ENCODE assay signal across 20 cellular contexts in the genomic region with DNA sequence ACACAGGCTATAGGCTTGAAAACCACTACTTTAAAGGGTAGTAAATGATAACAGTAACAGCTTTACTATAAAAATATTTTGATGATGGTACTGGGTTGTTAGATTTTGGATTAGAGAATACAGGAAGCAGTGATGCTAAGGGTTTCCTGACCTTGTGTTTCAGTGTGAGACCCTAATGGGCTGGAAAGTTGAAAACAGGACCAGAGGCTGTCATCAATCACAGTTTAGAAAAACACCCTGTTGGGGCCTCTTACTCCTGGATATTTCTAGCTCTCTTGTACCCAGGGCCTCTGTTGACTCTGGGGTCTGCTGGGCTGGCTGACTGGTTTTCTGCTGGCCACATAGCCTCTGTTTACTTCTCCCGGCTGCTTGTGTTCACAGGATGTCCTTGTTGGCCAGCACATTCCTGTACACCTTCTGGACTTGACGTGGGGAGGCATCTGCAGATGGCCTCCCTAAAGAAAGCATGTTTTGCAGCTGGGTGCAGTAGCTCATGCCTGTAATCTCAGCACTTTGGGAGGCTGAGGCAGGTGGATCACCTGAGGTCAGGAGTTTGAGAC. TPM values are rescaled to one million over a fixed set of nuclear protein-coding genes. Genes with fewer than 3 reads are reported as not detected.
DNase-seq lines count a peak whose midpoint lies in the region; ATAC-seq, FAIRE-seq and TF ChIP-seq lines count a peak whose summit lies in the region.
"Had no signal": no experiment of that assay in that cellular context is flagged by ENCODE, and none has a peak within 500 bp of the region (broad histone marks: within the 10 kb centered on the region; RNA-seq: fewer than 3 reads in every experiment).

No MANE protein-coding gene starts in this region.

- no peaks in the 10 kb centered on the region for H3K9me3 ChIP-seq in left ventricle myocardium inferior (replicated peaks)
- H3K9me3 ChIP-seq in HepG2 (ENCODE audit: low read length): no peaks in the 10 kb centered on the region
- no peaks in the 10 kb centered on the region for H3K9me3 ChIP-seq in sigmoid colon

- ATAC-seq in Right ventricle myocardium inferior (no peak), HepG2 (peak; percentile 66; the same call in 1 of the 3 replicates)
- ATAC-seq: GM12878, GM23338, K562, PC-3 had no signal

- in situ Hi-C loops in HepG2 (cut with HindIII; ENCODE audit: extremely low pct_ligation_motif_present, low pct_unique_long_range_greater_than_20kb): no loop called here

- 20% methylated on average over 2 of the region's 2 CpGs for WGBS in HepG2 (ENCODE audit: low lambda C conversion rate)
- 88 to 92% methylated on average over 2 of the region's 2 CpGs for WGBS in sigmoid colon, 2 donors

- DNase-seq in left ventricle myocardium inferior: no peak
- no peak for DNase-seq in Right ventricle myocardium inferior (ENCODE audit: missing footprints)
- DNase-seq in HepG2 (ENCODE audit: low spot score): no peak
- DNase-seq in sigmoid colon: no peak
- DNase-seq in NCI-H510A treated with DMSO at 0.1 percent for 48 hours (lab: John Stamatoyannopoulos, UW): no peak
- DNase-seq in NCI-H1694 treated with DMSO at 0.1 percent for 48 hours (lab: John Stamatoyannopoulos, UW): no peak
- DNase-seq in cerebellar cortex (ENCODE audit: low spot score): no peak
- no peak for DNase-seq in NCI-H146 (lab: John Stamatoyannopoulos, UW)
- DNase-seq: CD8-positive, alpha-beta memory T cell; DND-41; NCI-H1930; NCI-H2171; NCI-H446; NCI-H774; PC-3 had no signal

- intact Hi-C loops in left ventricle myocardium inferior (cut with micrococcal nuclease): no loop called here
- intact Hi-C loops in Right ventricle myocardium inferior (cut with DNase I): no loop called here
- intact Hi-C loops in HepG2 (cut with micrococcal nuclease; ENCODE audit: unreplicated experiment): no loop called here
- intact Hi-C loops in sigmoid colon (cut with DNase I): no loop called here

- TF ChIP-seq CTCF in left ventricle myocardium inferior (IDR thresholded peaks at IDR 0.05; ENCODE audit: borderline replicate concordance) (no peak), HepG2 (CRISPR knock-in tag; IDR thresholded peaks at IDR 0.05) (no peak), sigmoid colon (IDR thresholded peaks at IDR 0.05) (no peak)

- FAIRE-seq in HepG2 (lab: Jason Lieb, UNC): no peak
- FAIRE-seq: G401.6, GM12878, K562 had no signal

- POLR2A ChIA-PET in HepG2 (lab: Yijun Ruan, JAX): no interaction called here

- TF ChIP-seq POLR2A in HepG2 (IDR thresholded peaks at IDR 0.05; ENCODE audit: insufficient read depth in 1 of 2, low read depth in 2 of 2, low read length in 2 of 2) (no peak), sigmoid colon (IDR thresholded peaks at IDR 0.05) (no peak)

- CTCF ChIA-PET in HepG2 (lab: Yijun Ruan, JAX; ENCODE audit: low intra/inter-chr PET ratio, low total read pairs): no interaction called here

- H3K4me2 ChIP-seq in HepG2 (ENCODE audit: low read depth, low read length): no peak overlapping the region
- H3K4me2 ChIP-seq: GM23338 had no signal

- H4K20me1 ChIP-seq in HepG2 (ENCODE audit: insufficient read depth, low read length): no peaks in the 10 kb centered on the region

- no peak overlapping the region for H3K9ac ChIP-seq in HepG2 (ENCODE audit: insufficient read depth, low read depth, low read length)

- no peak overlapping the region for H2AFZ ChIP-seq in HepG2 (ENCODE audit: low read length)
- H2AFZ ChIP-seq: GM23338 had no signal

- BruUV-seq in HepG2 (replicated peaks; lab: Mats Ljungman, UMichigan): no TSS peak

- H3K36me3 ChIP-seq in left ventricle myocardium inferior: peaks cover 31% of the 10 kb centered on the region
- H3K36me3 ChIP-seq in HepG2 (replicated peaks in 1 of 2; ENCODE audit: control insufficient read depth in 1 of 2, insufficient read depth in 2 of 2, low read length in 2 of 2): no peaks in the 10 kb centered on the region
- H3K36me3 ChIP-seq in sigmoid colon: peaks cover 0 to 12% (median 0%) of the 10 kb centered on the region in 4 donors

- peak overlapping the region; percentile 83 for H3K27ac ChIP-seq in left ventricle myocardium inferior (replicated peaks)
- H3K27ac ChIP-seq in HepG2 (ENCODE audit: extremely low read length, insufficient read depth, low read length): no peak overlapping the region
- peak overlapping the region in 3 of 4 donors; percentile 11 to 57 (median 39) for H3K27ac ChIP-seq in sigmoid colon
- H3K27ac ChIP-seq: RWPE1 had no signal

- no peak for TF ChIP-seq EP300 in HepG2 (IDR thresholded peaks at IDR 0.05; ENCODE audit: low read depth in 2 of 2, low read length in 2 of 2)
- no peak for TF ChIP-seq EP300 in HepG2 (CRISPR knock-in tag; IDR thresholded peaks at IDR 0.05; ENCODE audit: borderline replicate concordance)
- TF ChIP-seq EP300 in sigmoid colon (IDR thresholded peaks at IDR 0.05): no peak

- TF ChIP-seq RAD21 in HepG2 (CRISPR knock-in tag; IDR thresholded peaks at IDR 0.05): no peak

- no peaks in the 10 kb centered on the region for H3K79me2 ChIP-seq in HepG2 (ENCODE audit: insufficient read depth, low read length)

- H3K4me1 ChIP-seq in left ventricle myocardium inferior (peaks cover 33% of the 10 kb centered on the region), HepG2 (ENCODE audit: insufficient read depth, low read length) (peaks cover 16% of the 10 kb centered on the region), sigmoid colon (no peaks in the 10 kb centered on the region)

- H3K27me3 ChIP-seq in left ventricle myocardium inferior (ENCODE audit: low read depth) (no peaks in the 10 kb centered on the region), HepG2 (ENCODE audit: control insufficient read depth in 1 of 2, insufficient read depth in 2 of 2, low read length in 2 of 2) (no peaks in the 10 kb centered on the region), sigmoid colon (no peaks in the 10 kb centered on the region)

- H3K4me3 ChIP-seq in left ventricle myocardium inferior (no peak overlapping the region), HepG2 (replicated peaks in 1 of 3; ENCODE audit: insufficient read depth in 1 of 3, low read depth in 2 of 3, low read length in 3 of 3) (no peak overlapping the region), sigmoid colon (no peak overlapping the region)
- H3K4me3 ChIP-seq: GM12878, GM23338, K562 had no signal

TF ChIP-seq in HepG2, 621 proteins besides CTCF, POLR2A, EP300 and RAD21 (continues in another document):
- no peak for TF ChIP-seq ATF1 (CRISPR knock-in tag; IDR thresholded peaks at IDR 0.05)

RNA-seq across cellular contexts. Expression of gene ACER2, which starts 21.5 kb away (rescaled TPM):
- total RNA-seq in left ventricle myocardium inferior (3.8 TPM), Right ventricle myocardium inferior (3.2 TPM), HepG2 (2016; rRNA removed; fragmentation: Illumina TruSeq; extraction: Trizol) (2.1 and 3.4 TPM in 2 replicates), sigmoid colon (1 to 10 TPM; 3.1 to 4.3 (median 3.4) TPM)
- 1.2 and 1.5 TPM in 2 replicates for total RNA-seq in HepG2 (2016; cell fraction: cytosol; rRNA removed; fragmentation: Illumina TruSeq; extraction: Trizol; ENCODE audit: low read depth)
- 1.9 and 2.6 TPM in 2 replicates for total RNA-seq in HepG2 (2016; cell fraction: insoluble cytoplasmic fraction; rRNA removed; fragmentation: Illumina TruSeq; extraction: Trizol)
- total RNA-seq in HepG2 (2016; cell fraction: membrane; rRNA removed; fragmentation: Illumina TruSeq; extraction: Trizol): 0.93 and 1.0 TPM in 2 replicates
- total RNA-seq in HepG2 (2016; cell fraction: nucleus; rRNA removed; fragmentation: Illumina TruSeq; extraction: Trizol): 3.6 and 3.9 TPM in 2 replicates
- polyA plus RNA-seq in HepG2 (2011; rRNA removed) (1.9 and 2.6 TPM in 2 replicates), sigmoid colon (1 to 10 TPM; 1.2 to 1.8 (median 1.3) TPM)
- 1.6 and 2.5 TPM in 2 replicates for polyA plus RNA-seq in HepG2 (2011; cell fraction: cytosol; rRNA removed)
- 1.7 and 2.5 TPM in 2 replicates for polyA plus RNA-seq in HepG2 (2011; cell fraction: nucleus; rRNA removed)
- 0.88 and 0.91 TPM in 2 replicates for polyA plus RNA-seq in HepG2 (2012)
- 0.09 and 0.10 TPM in 2 replicates for polyA plus RNA-seq in HepG2 (2016; cell fraction: cytosol; fragmentation: Illumina TruSeq; extraction: Trizol; ENCODE audit: low read depth)
- 0.88 and 1.1 TPM in 2 replicates for polyA plus RNA-seq in HepG2 (2016; cell fraction: insoluble cytoplasmic fraction; fragmentation: Illumina TruSeq; extraction: Trizol; ENCODE audit: low read depth)
- polyA plus RNA-seq in HepG2 (2016; cell fraction: membrane; fragmentation: Illumina TruSeq; extraction: Trizol; ENCODE audit: low read depth): 0.19 and 0.26 TPM in 2 replicates
- polyA plus RNA-seq in HepG2 (2016; cell fraction: nucleus; fragmentation: Illumina TruSeq; extraction: Trizol; ENCODE audit: insufficient read depth, low read depth): 4.1 and 4.3 TPM in 2 replicates
- 10.2 and 11.3 TPM in 2 replicates for polyA minus RNA-seq in HepG2 (2011; rRNA and poly(A)+ RNA removed; ENCODE audit: low replicate concordance)
- 3.8 and 6.3 TPM in 2 replicates for polyA minus RNA-seq in HepG2 (2011; cell fraction: cytosol; rRNA and poly(A)+ RNA removed)
- polyA minus RNA-seq in HepG2 (2011; cell fraction: nucleus; rRNA and poly(A)+ RNA removed): 2.7 and 4.1 TPM in 2 replicates

RNA-seq across cellular contexts. Expression of gene RPS6, which starts 50.2 kb away (rescaled TPM):
- 997 TPM for total RNA-seq in left ventricle myocardium inferior
- total RNA-seq in Right ventricle myocardium inferior: 991 TPM
- 2,504 and 3,005 TPM in 2 replicates for total RNA-seq in HepG2 (2016; rRNA removed; fragmentation: Illumina TruSeq; extraction: Trizol)
- total RNA-seq in HepG2 (2016; cell fraction: cytosol; rRNA removed; fragmentation: Illumina TruSeq; extraction: Trizol; ENCODE audit: low read depth): 2,617 and 3,060 TPM in 2 replicates
- total RNA-seq in HepG2 (2016; cell fraction: insoluble cytoplasmic fraction; rRNA removed; fragmentation: Illumina TruSeq; extraction: Trizol): 2,526 and 2,975 TPM in 2 replicates
- total RNA-seq in HepG2 (2016; cell fraction: membrane; rRNA removed; fragmentation: Illumina TruSeq; extraction: Trizol): 5,829 and 6,358 TPM in 2 replicates
- 865 and 963 TPM in 2 replicates for total RNA-seq in HepG2 (2016; cell fraction: nucleus; rRNA removed; fragmentation: Illumina TruSeq; extraction: Trizol)
- polyA plus RNA-seq in HepG2 (2011; rRNA removed): 1,805 and 2,147 TPM in 2 replicates
- polyA plus RNA-seq in HepG2 (2011; cell fraction: cytosol; rRNA removed): 2,011 and 2,382 TPM in 2 replicates
- polyA plus RNA-seq in HepG2 (2011; cell fraction: nucleus; rRNA removed): 502 and 683 TPM in 2 replicates
- polyA plus RNA-seq in HepG2 (2012): 2,803 and 2,840 TPM in 2 replicates
- polyA plus RNA-seq in HepG2 (2016; cell fraction: cytosol; fragmentation: Illumina TruSeq; extraction: Trizol; ENCODE audit: low read depth): 4,656 and 4,989 TPM in 2 replicates
- 3,168 and 3,240 TPM in 2 replicates for polyA plus RNA-seq in HepG2 (2016; cell fraction: insoluble cytoplasmic fraction; fragmentation: Illumina TruSeq; extraction: Trizol; ENCODE audit: low read depth)
- polyA plus RNA-seq in HepG2 (2016; cell fraction: membrane; fragmentation: Illumina TruSeq; extraction: Trizol; ENCODE audit: low read depth): 6,462 and 6,516 TPM in 2 replicates
- 1,671 and 1,768 TPM in 2 replicates for polyA plus RNA-seq in HepG2 (2016; cell fraction: nucleus; fragmentation: Illumina TruSeq; extraction: Trizol; ENCODE audit: insufficient read depth, low read depth)
- polyA minus RNA-seq in HepG2 (2011; rRNA and poly(A)+ RNA removed; ENCODE audit: low replicate concordance): 342 and 505 TPM in 2 replicates
- 433 and 504 TPM in 2 replicates for polyA minus RNA-seq in HepG2 (2011; cell fraction: cytosol; rRNA and poly(A)+ RNA removed)
- polyA minus RNA-seq in HepG2 (2011; cell fraction: nucleus; rRNA and poly(A)+ RNA removed): 367 and 504 TPM in 2 replicates
- total RNA-seq in sigmoid colon: 1,000 to 10,000 TPM; 1,146 to 1,927 (median 1,689) TPM
- polyA plus RNA-seq in sigmoid colon: 1,000 to 10,000 TPM; 3,030 to 4,732 (median 3,156) TPM
